Comparison of ENCODE assay signal across 10 cellular contexts in the genomic region with DNA sequence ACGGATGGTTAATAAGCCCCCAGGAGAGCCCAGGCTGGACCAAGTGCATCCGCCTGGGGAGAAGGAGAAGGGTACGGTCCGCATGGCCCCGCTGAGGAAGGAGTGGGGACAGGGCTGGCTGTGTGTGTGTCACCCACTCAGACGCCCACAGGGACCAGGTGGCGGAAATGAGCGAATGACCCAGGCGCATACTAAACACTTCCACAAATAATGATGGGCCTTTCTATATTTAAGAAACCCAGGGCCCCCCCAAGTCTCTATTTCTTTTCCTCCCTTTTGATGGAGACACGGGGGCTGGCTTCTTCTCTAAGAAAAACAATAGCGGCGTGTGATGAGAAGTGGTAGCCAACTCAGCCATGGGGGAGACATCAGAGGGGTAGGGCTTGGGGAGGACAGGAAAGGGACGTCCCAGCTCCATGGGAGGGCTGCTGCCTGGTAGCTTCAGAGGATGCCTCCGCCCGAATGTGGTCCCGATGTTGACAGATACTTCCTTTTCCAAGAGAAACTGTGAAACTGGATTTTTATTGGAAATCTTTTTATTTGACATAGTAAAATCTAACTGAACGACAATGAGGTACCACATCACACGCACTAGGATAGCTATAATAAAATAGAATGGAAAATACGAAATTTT.
"Had no signal": no experiment of that assay in that cellular context is flagged by ENCODE, and none has a peak within 500 bp of the region (broad histone marks: within the 10 kb centered on the region; RNA-seq: fewer than 3 reads in every experiment).

No MANE protein-coding gene starts in this region.

- ATAC-seq: gastrocnemius medialis had no signal

- H3K27ac ChIP-seq: ascending aorta, gastrocnemius medialis, left ventricle myocardium inferior, right atrium auricular region had no signal

- DNase-seq: activated CD4-positive, alpha-beta memory T cell treated with anti-CD3 and anti-CD28 coated beads, Interleukin-2, amount 10 ng/mL, durations not matched to agents 7 days and 5 days; activated CD4-positive, alpha-beta T cell treated with anti-CD3 and anti-CD28 coated beads for 1 hour; activated T-cell treated with anti-CD3 and anti-CD28 coated beads, Interleukin-2, amount 50 U/mL, for 72 hours; effector CD4-positive, alpha-beta T cell; gastrocnemius medialis; islet precursor cell; left ventricle myocardium inferior; SW 1271 had no signal
